In the genomic region with DNA sequence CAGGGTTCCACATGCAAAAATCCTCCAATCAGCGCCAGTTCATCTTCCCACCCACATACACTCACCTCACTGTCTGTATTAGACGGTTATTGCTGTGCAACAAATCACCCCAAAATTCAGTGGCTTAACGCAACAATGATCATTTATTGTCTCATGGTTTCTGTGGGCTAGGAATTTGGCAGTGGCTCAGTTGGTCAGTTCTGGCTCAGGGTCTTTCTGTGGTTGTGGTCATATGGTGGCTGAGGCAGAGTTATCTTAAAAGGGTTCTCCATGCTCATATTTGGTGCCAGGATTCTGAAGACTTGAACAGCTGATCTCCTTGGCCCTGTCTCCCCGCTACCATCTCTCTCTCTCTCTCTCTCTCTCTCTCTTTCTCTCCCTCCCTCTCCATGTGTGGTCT, we compare ENCODE assay signal across 17 cellular contexts. TPM values are rescaled to one million over a fixed set of nuclear protein-coding genes. Genes with fewer than 3 reads are reported as not detected.
A peak's percentile ranks its signal among the peaks of the same experiment; 100 is the strongest.
DNase-seq lines count a peak whose midpoint lies in the region; ATAC-seq and TF ChIP-seq lines count a peak whose summit lies in the region.
"Had no signal": no experiment of that assay in that cellular context is flagged by ENCODE, and none has a peak within 500 bp of the region (broad histone marks: within the 10 kb centered on the region; RNA-seq: fewer than 3 reads in every experiment).

No MANE protein-coding gene starts in this region.

- no peak overlapping the region for H3K4me3 Mint-ChIP-seq in activated CD8-positive, alpha-beta memory T cell treated with anti-CD3 and anti-CD28 coated beads, Interleukin-2, amount 10 ng/mL, durations not matched to agents 7 days and 5 days
- no peak overlapping the region for H3K4me3 Mint-ChIP-seq in nephron
- H3K4me3 Mint-ChIP-seq: CD14-positive monocyte; CD4-positive, alpha-beta memory T cell; GM23338 had no signal

- TF ChIP-seq CTCF in astrocyte of the spinal cord (IDR thresholded peaks at IDR 0.05; ENCODE audit: low read depth, low read length) (no peak), nephron (IDR thresholded peaks at IDR 0.05; ENCODE audit: unreplicated experiment in 3 of 3) (no peak)

- peaks cover 2% of the 10 kb centered on the region for H3K9me3 Mint-ChIP-seq in activated CD8-positive, alpha-beta memory T cell treated with anti-CD3 and anti-CD28 coated beads, Interleukin-2, amount 10 ng/mL, durations not matched to agents 7 days and 5 days (ENCODE audit: low read depth)
- H3K9me3 Mint-ChIP-seq in nephron = peaks cover 38% of the 10 kb centered on the region

- DNase-seq in activated CD8-positive, alpha-beta memory T cell treated with anti-CD3 and anti-CD28 coated beads, Interleukin-2, amount 10 ng/mL, durations not matched to agents 7 days and 5 days = peak; percentile 25
- DNase-seq in activated CD8-positive, alpha-beta memory T cell treated with anti-CD3 and anti-CD28 coated beads for 24 hours = no peak
- DNase-seq in astrocyte of the spinal cord (ENCODE audit: low read depth, low spot score) (peak; percentile 29), H4 (ENCODE audit: low spot score) (no peak), HEK293T (ENCODE audit: extremely low spot score) (no peak), NCI-H82 treated with DMSO at 0.1 percent for 48 hours (lab: John Stamatoyannopoulos, UW; ENCODE audit: unreplicated experiment) (no peak)
- DNase-seq: 8988T; CD4-positive, alpha-beta memory T cell; DMS153; DMS79; GDM1; H9 had no signal

- H3K27ac Mint-ChIP-seq in activated CD8-positive, alpha-beta memory T cell treated with anti-CD3 and anti-CD28 coated beads, Interleukin-2, amount 10 ng/mL, durations not matched to agents 7 days and 5 days = no peak overlapping the region
- H3K27ac Mint-ChIP-seq in nephron = peak overlapping the region in 2 of 3 experiments; percentile 61 to 77
- H3K27ac Mint-ChIP-seq: CD4-positive, alpha-beta memory T cell; GM23338; IgD-negative memory B cell had no signal

- no peak overlapping the region for H3K4me3 ChIP-seq in astrocyte of the spinal cord (ENCODE audit: low read depth, low read length)
- H3K4me3 ChIP-seq: BLaER1, GM23338 had no signal

- peaks cover 10% of the 10 kb centered on the region for H3K27me3 Mint-ChIP-seq in activated CD8-positive, alpha-beta memory T cell treated with anti-CD3 and anti-CD28 coated beads, Interleukin-2, amount 10 ng/mL, durations not matched to agents 7 days and 5 days
- H3K27me3 Mint-ChIP-seq in nephron (ENCODE audit: low read depth) = no peaks in the 10 kb centered on the region
- H3K27me3 Mint-ChIP-seq: CD4-positive, alpha-beta memory T cell had no signal

- no peak for ATAC-seq in activated CD8-positive, alpha-beta memory T cell treated with anti-CD3 and anti-CD28 coated beads, Interleukin-2, amount 10 ng/mL, durations not matched to agents 7 days and 5 days

- H3K36me3 Mint-ChIP-seq in activated CD8-positive, alpha-beta memory T cell treated with anti-CD3 and anti-CD28 coated beads, Interleukin-2, amount 10 ng/mL, durations not matched to agents 7 days and 5 days = peaks cover 1% of the 10 kb centered on the region
- peaks cover 71% of the 10 kb centered on the region for H3K36me3 Mint-ChIP-seq in nephron (ENCODE audit: low read depth)
- H3K36me3 Mint-ChIP-seq: CD4-positive, alpha-beta memory T cell; IgD-negative memory B cell had no signal

- POLR2A ChIA-PET in HEK293T (lab: Yijun Ruan, JAX) = no interaction called here

- CTCF ChIA-PET in activated CD8-positive, alpha-beta memory T cell treated with anti-CD3 and anti-CD28 coated beads, Interleukin-2, amount 10 ng/mL, durations not matched to agents 7 days and 5 days (lab: Charles Lee) = no interaction called here
- CTCF ChIA-PET in HEK293T (lab: Yijun Ruan, JAX) = no interaction called here

- peaks cover 14% of the 10 kb centered on the region for H3K4me1 Mint-ChIP-seq in activated CD8-positive, alpha-beta memory T cell treated with anti-CD3 and anti-CD28 coated beads, Interleukin-2, amount 10 ng/mL, durations not matched to agents 7 days and 5 days
- peaks cover 58% of the 10 kb centered on the region for H3K4me1 Mint-ChIP-seq in nephron

- in situ Hi-C loops in astrocyte of the spinal cord (cut with HindIII; ENCODE audit: low sequenced_read_pairs) = no loop called here

TF ChIP-seq in HEK293T, 16 proteins besides CTCF, POLR2A, EP300 and RAD21:
- no peak for TF ChIP-seq FOXM1 (IDR thresholded peaks at IDR 0.05; ENCODE audit: borderline replicate concordance)

RNA-seq across cellular contexts. Expression of a gene that starts 12.9 kb away (rescaled TPM):
- total RNA-seq in activated CD8-positive, alpha-beta memory T cell treated with anti-CD3 and anti-CD28 coated beads, Interleukin-2, amount 10 ng/mL, durations not matched to agents 7 days and 5 days = under 1 TPM; 0.54 to 0.79 TPM
- total RNA-seq in H4 (2014; rRNA removed; shearing (Covaris generic)) = 4.8 and 4.9 TPM in 2 replicates

Comparison
In these comparisons a context has a peak if more than half of its experiments do, and no peak if none do; other contexts are left out.
1. DNase-seq: peak in activated CD8-positive, alpha-beta memory T cell treated with anti-CD3 and anti-CD28 coated beads, Interleukin-2, amount 10 ng/mL, durations not matched to agents 7 days and 5 days (single experiment) and astrocyte of the spinal cord (single experiment); none in activated CD8-positive, alpha-beta memory T cell treated with anti-CD3 and anti-CD28 coated beads for 24 hours (single experiment), H4 (single experiment), HEK293T (single experiment) and NCI-H82 treated with DMSO at 0.1 percent for 48 hours (single experiment).